In the genomic region with DNA sequence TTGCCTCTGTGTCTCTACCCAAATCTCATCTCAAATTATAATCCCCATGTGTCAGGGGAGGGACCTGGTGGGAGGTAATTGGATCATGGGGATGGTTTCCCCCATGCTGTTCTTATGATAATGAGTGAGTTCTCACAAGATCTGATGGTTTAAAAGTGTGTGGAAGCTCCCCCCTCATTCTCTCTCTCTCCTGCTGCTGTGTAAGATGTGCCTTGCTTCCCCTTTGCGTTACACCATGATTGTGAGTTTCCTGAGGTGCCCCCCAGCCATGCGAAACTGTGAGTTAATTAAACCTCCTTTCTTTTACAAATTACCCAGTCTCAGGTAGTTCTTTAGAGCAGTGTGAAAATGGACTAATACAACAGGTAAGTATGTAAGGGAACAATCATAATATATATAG, we compare ENCODE assay signal across 7 cellular contexts.
A peak's percentile ranks its signal among the peaks of the same experiment; 100 is the strongest.
DNase-seq lines count a peak whose midpoint lies in the region; ATAC-seq and TF ChIP-seq lines count a peak whose summit lies in the region.
"Not testable (repeated sequence)": the region's sequence is repeated elsewhere in the genome, so short reads cannot be mapped to it uniquely, and the experiment has no call there.

No MANE protein-coding gene starts in this region.

- not testable (repeated sequence) for H3K23ac ChIP-seq in mesendoderm (ENCODE audit: low read length)

- not testable (repeated sequence) for H3K18ac ChIP-seq in mesendoderm (ENCODE audit: low read length)

- not testable (repeated sequence) for H3K4me3 Mint-ChIP-seq in GM23338; MCF 10A (ENCODE audit: unreplicated experiment); endodermal cell; stimulated activated effector memory CD8-positive, alpha-beta T cell treated with anti-CD3 and anti-CD28 coated beads, Interleukin-12 subunit alpha, Interleukin-12 subunit beta, amount 100 ng/mL, for 72 hours

- not testable (repeated sequence) for H3K9me3 ChIP-seq in endodermal cell (ENCODE audit: control insufficient read depth, low read length)

- intact Hi-C loops in MCF 10A (cut with micrococcal nuclease), result loop anchor here (5.0 kb wide), 1 partner anchor 102 kb away; the partner anchor contains the start of gene PATJ

- not testable (repeated sequence) for H3K4me3 ChIP-seq in GM23338; mesendoderm (ENCODE audit: low read length)
- peak overlapping the region; percentile 57 for H3K4me3 ChIP-seq in endodermal cell (ENCODE audit: low read length)

- not testable (repeated sequence) for H4K20me1 ChIP-seq in GM23338 (replicated peaks; ENCODE audit: insufficient read depth)

- H3K27me3 Mint-ChIP-seq in GM23338 (ENCODE audit: insufficient read depth, low read depth, poor library complexity); MCF 10A (ENCODE audit: insufficient read depth, unreplicated experiment); endodermal cell (ENCODE audit: insufficient read depth): not testable (repeated sequence)

- peak; percentile 86 for ATAC-seq in GM23338
- ATAC-seq in stimulated activated effector memory CD8-positive, alpha-beta T cell treated with anti-CD3 and anti-CD28 coated beads, Interleukin-12 subunit alpha, Interleukin-12 subunit beta, amount 100 ng/mL, for 72 hours, result not testable (repeated sequence)

- not testable (repeated sequence) for H2AK5ac ChIP-seq in mesendoderm (ENCODE audit: low read length)

- H2BK15ac ChIP-seq in mesendoderm (replicated peaks; ENCODE audit: low read depth), result not testable (repeated sequence)

- not testable (repeated sequence) for H3K9me2 ChIP-seq in GM23338 (ENCODE audit: insufficient read depth)

- not testable (repeated sequence) for H3K9ac ChIP-seq in endodermal cell (ENCODE audit: extremely low read depth, low read length, poor library complexity, severe bottlenecking); mesendoderm (ENCODE audit: low read length)

- BruUV-seq in MCF 10A (replicated peaks; lab: Mats Ljungman, UMichigan), result not testable (repeated sequence)

- H3K4me1 Mint-ChIP-seq in GM23338, result peaks cover 19% of the 10 kb centered on the region
- H3K4me1 Mint-ChIP-seq in MCF 10A (ENCODE audit: insufficient read depth, unreplicated experiment); stimulated activated effector memory CD8-positive, alpha-beta T cell treated with anti-CD3 and anti-CD28 coated beads, Interleukin-12 subunit alpha, Interleukin-12 subunit beta, amount 100 ng/mL, for 72 hours: not testable (repeated sequence)
- peaks cover 21% of the 10 kb centered on the region for H3K4me1 Mint-ChIP-seq in endodermal cell

- TF ChIP-seq CTCF in GM23338 (conservative IDR thresholded peaks at IDR 0.05; ENCODE audit: low read depth in 2 of 2); MCF 10A (IDR thresholded peaks at IDR 0.05; ENCODE audit: unreplicated experiment); endodermal cell (conservative IDR thresholded peaks at IDR 0.05): not testable (repeated sequence)

- not testable (repeated sequence) for H3K27me3 ChIP-seq in GM23338 (ENCODE audit: insufficient read depth); endodermal cell (ENCODE audit: control insufficient read depth, insufficient read depth, low read length, poor library complexity, severe bottlenecking); mesendoderm (ENCODE audit: insufficient read depth, low read length, poor library complexity)

- peak overlapping the region; percentile 23; the same call in 1 of the 2 replicates for H3K27ac Mint-ChIP-seq in GM23338
- peak overlapping the region; percentile 10 for H3K27ac Mint-ChIP-seq in MCF 10A (ENCODE audit: low read depth, unreplicated experiment)
- peak overlapping the region; percentile 20 for H3K27ac Mint-ChIP-seq in endodermal cell
- H3K27ac Mint-ChIP-seq in stimulated activated effector memory CD8-positive, alpha-beta T cell treated with anti-CD3 and anti-CD28 coated beads, Interleukin-12 subunit alpha, Interleukin-12 subunit beta, amount 100 ng/mL, for 72 hours, result peak overlapping the region; percentile 6

- not testable (repeated sequence) for H3K79me2 ChIP-seq in GM23338 (replicated peaks; ENCODE audit: insufficient read depth); mesendoderm (ENCODE audit: control insufficient read depth, insufficient read depth, low read length)

- not testable (repeated sequence) for H3K4ac ChIP-seq in mesendoderm (ENCODE audit: low read depth, low read length)

- H3K27ac ChIP-seq in GM23338 (ENCODE audit: low read depth); endodermal cell (ENCODE audit: low read depth, low read length); mesendoderm (ENCODE audit: low read depth, low read length): not testable (repeated sequence)

- not testable (repeated sequence) for H2BK5ac ChIP-seq in mesendoderm (ENCODE audit: low read length)

- CTCF ChIA-PET in MCF 10A (lab: Yijun Ruan, JAX), result interaction anchor here (0.6 to 2.7 kb wide), 2 partner anchors 9 to 116 kb away, joined by 3 to 11 read pairs; no protein-coding TSS in a partner anchor

- H2BK120ac ChIP-seq in mesendoderm (ENCODE audit: low read depth, low read length), result not testable (repeated sequence)

- H3K56ac ChIP-seq in mesendoderm (ENCODE audit: low read length), result not testable (repeated sequence)

- peak; percentile 23 for DNase-seq in GM23338 (ENCODE audit: low spot score)
- peak; percentile 60 for DNase-seq in NCI-H82 (lab: John Stamatoyannopoulos, UW)
- DNase-seq in MCF 10A (ENCODE audit: unreplicated experiment); stimulated activated effector memory CD8-positive, alpha-beta T cell treated with anti-CD3 and anti-CD28 coated beads, Interleukin-12 subunit alpha, Interleukin-12 subunit beta, amount 100 ng/mL, for 72 hours (ENCODE audit: low spot score in 2 of 2): not testable (repeated sequence)
- peak; percentile 49 for DNase-seq in endodermal cell
- DNase-seq in iPS DF 19.7 (ENCODE audit: low read depth, low spot score), result peak; percentile 23
- peak; percentile 36 for DNase-seq in mesendoderm

- H3F3A ChIP-seq in GM23338 (replicated peaks; ENCODE audit: low read depth), result not testable (repeated sequence)

- 70% methylated on average over 2 of the region's 2 CpGs; no CpG with 5 or more reads in 1 of the 2 experiments for WGBS in endodermal cell (ENCODE audit: insufficient coverage in 1 of 2, insufficient read length in 1 of 2), 2 experiments
- no CpG with 5 or more reads among the region's 2 CpGs for WGBS in mesendoderm (ENCODE audit: extremely low coverage, insufficient coverage, low lambda C conversion rate)

- POLR2A ChIA-PET in MCF 10A (lab: Yijun Ruan, JAX), result interaction anchor here (0.7 to 1.7 kb wide), 3 partner anchors 17 to 187 kb away, joined by 3 to 5 read pairs (median 4); no protein-coding TSS in a partner anchor

- not testable (repeated sequence) for H3K9me3 Mint-ChIP-seq in GM23338; MCF 10A (ENCODE audit: unreplicated experiment); endodermal cell; stimulated activated effector memory CD8-positive, alpha-beta T cell treated with anti-CD3 and anti-CD28 coated beads, Interleukin-12 subunit alpha, Interleukin-12 subunit beta, amount 100 ng/mL, for 72 hours

- not testable (repeated sequence) for H3K79me1 ChIP-seq in mesendoderm (ENCODE audit: low read length)

- not testable (repeated sequence) for H3K36me3 Mint-ChIP-seq in GM23338 (ENCODE audit: low read depth); MCF 10A (ENCODE audit: insufficient read depth, unreplicated experiment); stimulated activated effector memory CD8-positive, alpha-beta T cell treated with anti-CD3 and anti-CD28 coated beads, Interleukin-12 subunit alpha, Interleukin-12 subunit beta, amount 100 ng/mL, for 72 hours
- peaks cover 23% of the 10 kb centered on the region for H3K36me3 Mint-ChIP-seq in endodermal cell (ENCODE audit: low read depth)

- not testable (repeated sequence) for H2AFZ ChIP-seq in GM23338

- H3K36me3 ChIP-seq in GM23338 (ENCODE audit: insufficient read depth); endodermal cell (ENCODE audit: control insufficient read depth, insufficient read depth, low read length); mesendoderm (ENCODE audit: control insufficient read depth, insufficient read depth, low read length): not testable (repeated sequence)

- not testable (repeated sequence) for H3K4me2 ChIP-seq in GM23338; mesendoderm (ENCODE audit: low read length)

- not testable (repeated sequence) for H4K5ac ChIP-seq in mesendoderm (ENCODE audit: low read length)

- H3K4me1 ChIP-seq in GM23338 (ENCODE audit: insufficient read depth), result peaks cover 11% of the 10 kb centered on the region
- H3K4me1 ChIP-seq in endodermal cell (ENCODE audit: control insufficient read depth, insufficient read depth, low read length); mesendoderm (ENCODE audit: control insufficient read depth, low read depth, low read length): not testable (repeated sequence)

- H4K8ac ChIP-seq in mesendoderm (ENCODE audit: low read depth, low read length), result not testable (repeated sequence)
